ENCODE assay signal across 8 cellular contexts in genomic region chr3:25428003-25428861, GRCh38. TPM values are rescaled to one million over a fixed set of nuclear protein-coding genes. Genes with fewer than 3 reads are reported as not detected.
DNase-seq lines count a peak whose midpoint lies in the region; ATAC-seq and TF ChIP-seq lines count a peak whose summit lies in the region.

RARB (plus strand) TSS chr3:25428263; CDS start chr3:25428732, 469 bp downstream.

- peak; percentile 66 for DNase-seq in AG09319 (ENCODE audit: extremely low read depth, low read depth)
- DNase-seq in NCI-H526 treated with DMSO at 0.1 percent for 48 hours (lab: John Stamatoyannopoulos, UW): peak; percentile 46
- peak; percentile 37 for DNase-seq in cerebellum (ENCODE audit: low spot score)
- DNase-seq in iPS-NIHi7 (ENCODE audit: extremely low spot score): peak; percentile 72
- peak; percentile 75 for DNase-seq in skeletal muscle cell (ENCODE audit: low read depth)
- DNase-seq in activated effector memory CD4-positive, alpha-beta T cell treated with anti-CD3 and anti-CD28 coated beads, Interleukin-2, amount 50 U/mL, for 16 hours: no peak
- DNase-seq in cortex of kidney (lab: John Stamatoyannopoulos, UW): no peak

- ATAC-seq in GM21526 (IDR thresholded peaks at IDR 0.05; ENCODE audit: low FRiP score, unreplicated experiment): peak; percentile 56

- no peak for TF ChIP-seq CTCF in AG09319 (IDR thresholded peaks at IDR 0.05; ENCODE audit: low read depth, low read length)

- peak within 1 kb of the TSS; percentile 56 for H3K4me3 ChIP-seq in skeletal muscle cell (ENCODE audit: low read depth, low read length)

RNA-seq across cellular contexts. Expression of gene RARB, which starts in this region (rescaled TPM):
- total RNA-seq in cerebellum: 11.6 TPM

Comparison
In these comparisons a context has a peak if more than half of its experiments do, and no peak if none do; other contexts are left out.
1. DNase-seq: peak in AG09319 (single experiment), NCI-H526 treated with DMSO at 0.1 percent for 48 hours (single experiment), cerebellum (single experiment), iPS-NIHi7 (single experiment) and skeletal muscle cell (single experiment); none in activated effector memory CD4-positive, alpha-beta T cell treated with anti-CD3 and anti-CD28 coated beads, Interleukin-2, amount 50 U/mL, for 16 hours (single experiment) and cortex of kidney (single experiment).